ENCODE assay signal across 1 cellular context in the genomic region with DNA sequence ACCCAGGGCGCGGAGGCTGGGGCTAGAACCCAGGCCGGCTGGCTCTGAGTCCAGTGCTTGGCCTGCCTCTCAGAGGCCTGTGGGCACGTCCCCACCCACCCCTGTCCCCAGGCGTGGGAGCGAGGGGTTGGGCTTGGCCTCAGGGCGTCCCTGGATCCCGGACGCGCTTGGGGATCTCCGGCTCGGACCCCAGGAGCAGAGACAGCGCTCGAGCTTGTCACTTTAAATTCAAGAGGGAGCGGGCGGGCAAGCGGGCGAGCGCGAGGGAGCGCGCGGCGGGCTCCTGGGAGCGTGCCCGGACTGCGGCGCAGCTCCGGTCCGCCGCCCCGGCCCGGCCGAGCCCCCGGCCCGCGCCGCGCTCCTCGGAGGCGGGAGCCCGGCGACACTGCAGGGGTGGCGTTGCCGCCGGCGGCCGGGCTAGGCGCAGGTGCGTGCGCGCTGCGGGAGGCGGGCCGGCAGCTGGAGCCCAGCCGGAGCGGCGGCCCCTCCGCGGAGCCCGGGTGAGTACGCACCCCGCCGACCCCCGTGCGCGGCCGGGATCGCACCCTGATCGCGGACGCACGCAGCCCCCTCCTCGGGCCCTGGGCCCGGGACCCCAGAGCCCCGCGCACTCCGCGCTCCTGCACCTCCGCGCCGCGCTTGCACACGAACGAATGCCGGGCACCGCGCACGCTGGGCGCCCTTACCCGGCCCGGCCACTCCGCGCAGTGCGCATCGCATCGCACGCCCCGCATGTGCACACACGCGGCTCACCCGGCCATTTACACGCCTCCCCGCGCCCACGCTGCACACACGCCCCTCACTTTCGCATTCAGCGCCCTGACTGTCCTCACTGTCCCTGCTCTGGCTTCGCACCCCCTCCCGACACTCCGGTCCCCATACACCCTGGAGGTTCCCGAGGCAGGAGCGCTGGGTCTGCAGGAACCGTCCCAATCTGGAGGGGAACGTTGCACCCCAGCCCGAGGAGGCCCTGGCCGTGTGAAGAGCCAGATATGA.
TF ChIP-seq lines count a peak whose summit lies in the region.

A gene with protein sequence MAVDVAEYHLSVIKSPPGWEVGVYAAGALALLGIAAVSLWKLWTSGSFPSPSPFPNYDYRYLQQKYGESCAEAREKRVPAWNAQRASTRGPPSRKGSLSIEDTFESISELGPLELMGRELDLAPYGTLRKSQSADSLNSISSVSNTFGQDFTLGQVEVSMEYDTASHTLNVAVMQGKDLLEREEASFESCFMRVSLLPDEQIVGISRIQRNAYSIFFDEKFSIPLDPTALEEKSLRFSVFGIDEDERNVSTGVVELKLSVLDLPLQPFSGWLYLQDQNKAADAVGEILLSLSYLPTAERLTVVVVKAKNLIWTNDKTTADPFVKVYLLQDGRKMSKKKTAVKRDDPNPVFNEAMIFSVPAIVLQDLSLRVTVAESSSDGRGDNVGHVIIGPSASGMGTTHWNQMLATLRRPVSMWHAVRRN (plus strand): TSS at position 174 of the 996 bp plus-strand sequence. CDS start 7,011 bp downstream, outside the sequence.

TF ChIP-seq in HEK293, 187 proteins besides CTCF, POLR2A, EP300 and RAD21 (continued from another document and continues in another):
- TF ChIP-seq, protein P1, sequence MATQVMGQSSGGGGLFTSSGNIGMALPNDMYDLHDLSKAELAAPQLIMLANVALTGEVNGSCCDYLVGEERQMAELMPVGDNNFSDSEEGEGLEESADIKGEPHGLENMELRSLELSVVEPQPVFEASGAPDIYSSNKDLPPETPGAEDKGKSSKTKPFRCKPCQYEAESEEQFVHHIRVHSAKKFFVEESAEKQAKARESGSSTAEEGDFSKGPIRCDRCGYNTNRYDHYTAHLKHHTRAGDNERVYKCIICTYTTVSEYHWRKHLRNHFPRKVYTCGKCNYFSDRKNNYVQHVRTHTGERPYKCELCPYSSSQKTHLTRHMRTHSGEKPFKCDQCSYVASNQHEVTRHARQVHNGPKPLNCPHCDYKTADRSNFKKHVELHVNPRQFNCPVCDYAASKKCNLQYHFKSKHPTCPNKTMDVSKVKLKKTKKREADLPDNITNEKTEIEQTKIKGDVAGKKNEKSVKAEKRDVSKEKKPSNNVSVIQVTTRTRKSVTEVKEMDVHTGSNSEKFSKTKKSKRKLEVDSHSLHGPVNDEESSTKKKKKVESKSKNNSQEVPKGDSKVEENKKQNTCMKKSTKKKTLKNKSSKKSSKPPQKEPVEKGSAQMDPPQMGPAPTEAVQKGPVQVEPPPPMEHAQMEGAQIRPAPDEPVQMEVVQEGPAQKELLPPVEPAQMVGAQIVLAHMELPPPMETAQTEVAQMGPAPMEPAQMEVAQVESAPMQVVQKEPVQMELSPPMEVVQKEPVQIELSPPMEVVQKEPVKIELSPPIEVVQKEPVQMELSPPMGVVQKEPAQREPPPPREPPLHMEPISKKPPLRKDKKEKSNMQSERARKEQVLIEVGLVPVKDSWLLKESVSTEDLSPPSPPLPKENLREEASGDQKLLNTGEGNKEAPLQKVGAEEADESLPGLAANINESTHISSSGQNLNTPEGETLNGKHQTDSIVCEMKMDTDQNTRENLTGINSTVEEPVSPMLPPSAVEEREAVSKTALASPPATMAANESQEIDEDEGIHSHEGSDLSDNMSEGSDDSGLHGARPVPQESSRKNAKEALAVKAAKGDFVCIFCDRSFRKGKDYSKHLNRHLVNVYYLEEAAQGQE (tag by site-specific recombination; IDR thresholded peaks at IDR 0.05): no peak
- TF ChIP-seq ZNF148 (tag by site-specific recombination; IDR thresholded peaks at IDR 0.05; ENCODE audit: borderline replicate concordance) (no peak), ZNF202 (tag by site-specific recombination; IDR thresholded peaks at IDR 0.05; ENCODE audit: borderline replicate concordance) (no peak), ZSCAN4 (tag by site-specific recombination; IDR thresholded peaks at IDR 0.05) (no peak), ZNF747 (tag by site-specific recombination; IDR thresholded peaks at IDR 0.05) (no peak), ZNF398 (tag by site-specific recombination; IDR thresholded peaks at IDR 0.05) (no peak), TCF7L2 (IDR thresholded peaks at IDR 0.05; ENCODE audit: borderline replicate concordance, low read depth, low read length) (no peak), ZFP37 (tag by site-specific recombination; IDR thresholded peaks at IDR 0.05) (no peak), ZNF510 (tag by site-specific recombination; IDR thresholded peaks at IDR 0.05; ENCODE audit: insufficient replicate concordance) (no peak), ZNF19 (tag by site-specific recombination; IDR thresholded peaks at IDR 0.05; ENCODE audit: low read depth) (no peak), ZNF280D (tag by site-specific recombination; IDR thresholded peaks at IDR 0.05) (no peak), ZSCAN16 (tag by site-specific recombination; IDR thresholded peaks at IDR 0.05) (no peak), ZNF10 (tag by site-specific recombination; IDR thresholded peaks at IDR 0.05) (no peak), ZNF2 (tag by site-specific recombination; IDR thresholded peaks at IDR 0.05) (no peak), ZBTB17 (tag by site-specific recombination; IDR thresholded peaks at IDR 0.05) (no peak), ZBTB1 (tag by site-specific recombination; IDR thresholded peaks at IDR 0.05) (no peak), ZNF266 (tag by site-specific recombination; IDR thresholded peaks at IDR 0.05; ENCODE audit: low read depth) (no peak), ZNF391 (tag by site-specific recombination; IDR thresholded peaks at IDR 0.05; ENCODE audit: borderline replicate concordance, low read depth) (no peak), SP7 (tag by site-specific recombination; IDR thresholded peaks at IDR 0.05) (no peak), ZNF223 (tag by site-specific recombination; IDR thresholded peaks at IDR 0.05) (no peak)
- TF ChIP-seq, protein P2, sequence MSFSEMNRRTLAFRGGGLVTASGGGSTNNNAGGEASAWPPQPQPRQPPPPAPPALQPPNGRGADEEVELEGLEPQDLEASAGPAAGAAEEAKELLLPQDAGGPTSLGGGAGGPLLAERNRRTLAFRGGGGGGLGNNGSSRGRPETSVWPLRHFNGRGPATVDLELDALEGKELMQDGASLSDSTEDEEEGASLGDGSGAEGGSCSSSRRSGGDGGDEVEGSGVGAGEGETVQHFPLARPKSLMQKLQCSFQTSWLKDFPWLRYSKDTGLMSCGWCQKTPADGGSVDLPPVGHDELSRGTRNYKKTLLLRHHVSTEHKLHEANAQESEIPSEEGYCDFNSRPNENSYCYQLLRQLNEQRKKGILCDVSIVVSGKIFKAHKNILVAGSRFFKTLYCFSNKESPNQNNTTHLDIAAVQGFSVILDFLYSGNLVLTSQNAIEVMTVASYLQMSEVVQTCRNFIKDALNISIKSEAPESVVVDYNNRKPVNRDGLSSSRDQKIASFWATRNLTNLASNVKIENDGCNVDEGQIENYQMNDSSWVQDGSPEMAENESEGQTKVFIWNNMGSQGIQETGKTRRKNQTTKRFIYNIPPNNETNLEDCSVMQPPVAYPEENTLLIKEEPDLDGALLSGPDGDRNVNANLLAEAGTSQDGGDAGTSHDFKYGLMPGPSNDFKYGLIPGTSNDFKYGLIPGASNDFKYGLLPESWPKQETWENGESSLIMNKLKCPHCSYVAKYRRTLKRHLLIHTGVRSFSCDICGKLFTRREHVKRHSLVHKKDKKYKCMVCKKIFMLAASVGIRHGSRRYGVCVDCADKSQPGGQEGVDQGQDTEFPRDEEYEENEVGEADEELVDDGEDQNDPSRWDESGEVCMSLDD (tag by site-specific recombination; IDR thresholded peaks at IDR 0.05): no peak
- TF ChIP-seq, protein P3, sequence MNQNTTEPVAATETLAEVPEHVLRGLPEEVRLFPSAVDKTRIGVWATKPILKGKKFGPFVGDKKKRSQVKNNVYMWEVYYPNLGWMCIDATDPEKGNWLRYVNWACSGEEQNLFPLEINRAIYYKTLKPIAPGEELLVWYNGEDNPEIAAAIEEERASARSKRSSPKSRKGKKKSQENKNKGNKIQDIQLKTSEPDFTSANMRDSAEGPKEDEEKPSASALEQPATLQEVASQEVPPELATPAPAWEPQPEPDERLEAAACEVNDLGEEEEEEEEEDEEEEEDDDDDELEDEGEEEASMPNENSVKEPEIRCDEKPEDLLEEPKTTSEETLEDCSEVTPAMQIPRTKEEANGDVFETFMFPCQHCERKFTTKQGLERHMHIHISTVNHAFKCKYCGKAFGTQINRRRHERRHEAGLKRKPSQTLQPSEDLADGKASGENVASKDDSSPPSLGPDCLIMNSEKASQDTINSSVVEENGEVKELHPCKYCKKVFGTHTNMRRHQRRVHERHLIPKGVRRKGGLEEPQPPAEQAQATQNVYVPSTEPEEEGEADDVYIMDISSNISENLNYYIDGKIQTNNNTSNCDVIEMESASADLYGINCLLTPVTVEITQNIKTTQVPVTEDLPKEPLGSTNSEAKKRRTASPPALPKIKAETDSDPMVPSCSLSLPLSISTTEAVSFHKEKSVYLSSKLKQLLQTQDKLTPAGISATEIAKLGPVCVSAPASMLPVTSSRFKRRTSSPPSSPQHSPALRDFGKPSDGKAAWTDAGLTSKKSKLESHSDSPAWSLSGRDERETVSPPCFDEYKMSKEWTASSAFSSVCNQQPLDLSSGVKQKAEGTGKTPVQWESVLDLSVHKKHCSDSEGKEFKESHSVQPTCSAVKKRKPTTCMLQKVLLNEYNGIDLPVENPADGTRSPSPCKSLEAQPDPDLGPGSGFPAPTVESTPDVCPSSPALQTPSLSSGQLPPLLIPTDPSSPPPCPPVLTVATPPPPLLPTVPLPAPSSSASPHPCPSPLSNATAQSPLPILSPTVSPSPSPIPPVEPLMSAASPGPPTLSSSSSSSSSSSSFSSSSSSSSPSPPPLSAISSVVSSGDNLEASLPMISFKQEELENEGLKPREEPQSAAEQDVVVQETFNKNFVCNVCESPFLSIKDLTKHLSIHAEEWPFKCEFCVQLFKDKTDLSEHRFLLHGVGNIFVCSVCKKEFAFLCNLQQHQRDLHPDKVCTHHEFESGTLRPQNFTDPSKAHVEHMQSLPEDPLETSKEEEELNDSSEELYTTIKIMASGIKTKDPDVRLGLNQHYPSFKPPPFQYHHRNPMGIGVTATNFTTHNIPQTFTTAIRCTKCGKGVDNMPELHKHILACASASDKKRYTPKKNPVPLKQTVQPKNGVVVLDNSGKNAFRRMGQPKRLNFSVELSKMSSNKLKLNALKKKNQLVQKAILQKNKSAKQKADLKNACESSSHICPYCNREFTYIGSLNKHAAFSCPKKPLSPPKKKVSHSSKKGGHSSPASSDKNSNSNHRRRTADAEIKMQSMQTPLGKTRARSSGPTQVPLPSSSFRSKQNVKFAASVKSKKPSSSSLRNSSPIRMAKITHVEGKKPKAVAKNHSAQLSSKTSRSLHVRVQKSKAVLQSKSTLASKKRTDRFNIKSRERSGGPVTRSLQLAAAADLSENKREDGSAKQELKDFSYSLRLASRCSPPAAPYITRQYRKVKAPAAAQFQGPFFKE (tag by site-specific recombination; IDR thresholded peaks at IDR 0.05; ENCODE audit: borderline replicate concordance): no peak
